8 cellular contexts compared by ENCODE assay signal in the genomic region with DNA sequence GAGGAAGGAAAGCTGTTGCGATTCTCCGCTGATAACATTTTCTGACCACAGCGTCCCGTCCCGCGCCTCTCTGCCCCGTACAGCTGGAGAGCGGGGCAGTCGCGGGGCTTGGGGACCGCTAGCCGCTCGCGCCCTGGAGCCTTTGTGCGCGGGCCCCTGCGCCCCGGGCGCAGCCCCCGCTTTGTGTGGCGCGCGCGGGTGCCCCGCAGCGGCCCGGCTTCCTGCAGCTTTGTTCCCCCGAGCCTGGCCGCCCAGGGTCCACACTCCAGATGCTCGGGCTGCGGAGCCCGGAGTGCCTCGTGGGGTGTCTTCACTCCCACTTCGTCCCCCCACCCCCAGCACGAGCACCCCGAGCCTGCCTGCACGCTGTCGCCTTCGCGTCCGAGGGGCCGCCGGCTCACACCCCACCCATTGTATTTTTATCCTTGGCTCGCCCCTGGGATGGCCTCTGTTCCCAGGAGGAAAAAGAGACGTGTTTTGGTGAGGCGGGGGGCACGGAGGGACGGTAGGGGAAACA. TPM values are rescaled to one million over a fixed set of nuclear protein-coding genes. Genes with fewer than 3 reads are reported as not detected.
DNase-seq lines count a peak whose midpoint lies in the region; ATAC-seq, FAIRE-seq and TF ChIP-seq lines count a peak whose summit lies in the region.

No MANE protein-coding gene starts in this region.

- peak overlapping the region; percentile 65 for H3K9ac ChIP-seq in mucosa of stomach (ENCODE audit: low read length)

- peak overlapping the region; percentile 74 for H3K4me3 ChIP-seq in RWPE2 (ENCODE audit: severe bottlenecking)
- peak overlapping the region; percentile 44 for H3K4me3 ChIP-seq in mucosa of stomach (ENCODE audit: low read length)

- peak; percentile 51 for FAIRE-seq in GM12892 (lab: Jason Lieb, UNC)

- TF ChIP-seq CTCF in RWPE2 (IDR thresholded peaks at IDR 0.05; ENCODE audit: poor library complexity, severe bottlenecking) = no peak

- POLR2A ChIA-PET in HEK293T (lab: Yijun Ruan, JAX) = interaction anchor here (0.6 to 3.4 kb wide), 33 partner anchors 8 to 314 kb away, joined by 3 to 42 read pairs (median 6); partner anchors contain the start of gene MND1

- H3K27me3 ChIP-seq in RWPE2 (ENCODE audit: insufficient read depth, poor library complexity, severe bottlenecking) (no peaks in the 10 kb centered on the region), mucosa of stomach (ENCODE audit: control insufficient read depth, insufficient read depth, low read length) (no peaks in the 10 kb centered on the region)

- DNase-seq in GM12892 (ENCODE audit: insufficient read length) (no peak), HEK293T (ENCODE audit: extremely low spot score) (peak; percentile 30), RWPE2 (ENCODE audit: low spot score) (no peak), dermis blood vessel endothelial cell (peak; percentile 19), NOMO-1 (lab: John Stamatoyannopoulos, UW; ENCODE audit: unreplicated experiment in 2 of 2) (no peak), GM19238 (ENCODE audit: insufficient read length, low spot score) (no peak), kidney tubule cell (ENCODE audit: low spot score) (no peak)

- 0 out of 2 replicates have a peak, but pooled peaks have one; percentile 21 for TF ChIP-seq POLR2A in GM12892 (IDR thresholded peaks at IDR 0.05; ENCODE audit: low read depth, low read length)

- H3K36me3 ChIP-seq in RWPE2 (ENCODE audit: low read depth) = no peaks in the 10 kb centered on the region
- no peaks in the 10 kb centered on the region for H3K36me3 ChIP-seq in mucosa of stomach (ENCODE audit: control insufficient read depth, insufficient read depth, low read length)

- peaks cover 32% of the 10 kb centered on the region for H3K4me1 ChIP-seq in RWPE2 (ENCODE audit: insufficient read depth, poor library complexity, severe bottlenecking)
- H3K4me1 ChIP-seq in mucosa of stomach (ENCODE audit: control insufficient read depth, insufficient read depth, low read length) = peaks cover 18% of the 10 kb centered on the region

- CTCF ChIA-PET in HEK293T (lab: Yijun Ruan, JAX) = interaction anchor here (0.9 to 2.5 kb wide), 4 partner anchors 19 to 319 kb away, joined by 4 to 13 read pairs (median 7); no protein-coding TSS in a partner anchor

- peak; percentile 31 for ATAC-seq in RWPE2 (ENCODE audit: low read depth)

- H3K27ac ChIP-seq in RWPE2 (ENCODE audit: poor library complexity, severe bottlenecking) = peak overlapping the region; percentile 39

- H3K9me3 ChIP-seq in RWPE2 (ENCODE audit: severe bottlenecking) = no peaks in the 10 kb centered on the region
- no peaks in the 10 kb centered on the region for H3K9me3 ChIP-seq in mucosa of stomach (ENCODE audit: control insufficient read depth, low read length)

TF ChIP-seq in HEK293T, 16 proteins besides CTCF, POLR2A, EP300 and RAD21:
- no peak for TF ChIP-seq FOXA1 (IDR thresholded peaks at IDR 0.05)
- no peak; the same call in 1 of the 2 replicates for TF ChIP-seq L3MBTL2 (conservative IDR thresholded peaks at IDR 0.05)
- TF ChIP-seq TARDBP (IDR thresholded peaks at IDR 0.05) = no peak
- no peak for TF ChIP-seq SUZ12 (IDR thresholded peaks at IDR 0.05)
- TF ChIP-seq BHLHE40 (IDR thresholded peaks at IDR 0.05; ENCODE audit: borderline replicate concordance) = no peak
- no peak for TF ChIP-seq FOXM1 (IDR thresholded peaks at IDR 0.05; ENCODE audit: borderline replicate concordance)
- no peak for TF ChIP-seq HDGF (IDR thresholded peaks at IDR 0.05; ENCODE audit: borderline replicate concordance)
- no peak for TF ChIP-seq ZNF384 (IDR thresholded peaks at IDR 0.05)
- TF ChIP-seq ELF4 (IDR thresholded peaks at IDR 0.05) = no peak
- no peak for TF ChIP-seq ARNT (IDR thresholded peaks at IDR 0.05)
- no peak for TF ChIP-seq FOXK2 (IDR thresholded peaks at IDR 0.05)
- TF ChIP-seq NFRKB (IDR thresholded peaks at IDR 0.05) = no peak
- TF ChIP-seq PKNOX1 (IDR thresholded peaks at IDR 0.05) = no peak
- no peak for TF ChIP-seq LEF1 (IDR thresholded peaks at IDR 0.05; ENCODE audit: borderline replicate concordance)
- TF ChIP-seq CTBP1 (IDR thresholded peaks at IDR 0.05; ENCODE audit: borderline replicate concordance) = no peak
- no peak for TF ChIP-seq SP1 (IDR thresholded peaks at IDR 0.05)

RNA-seq across cellular contexts. Expression of gene TMEM131L, which starts 0.5 kb away (rescaled TPM):
- polyA plus RNA-seq in GM12892 (2012; ENCODE audit: missing spikeins) = 64.2 TPM
- total RNA-seq in dermis blood vessel endothelial cell = 16.2 and 25.3 TPM in 2 replicates

Comparison
In these comparisons a context has a peak if more than half of its experiments do, and no peak if none do; other contexts are left out.
1. DNase-seq: peak in HEK293T (single experiment) and dermis blood vessel endothelial cell (single experiment); none in GM12892 (single experiment), RWPE2 (single experiment), NOMO-1 (0 of 2), GM19238 (single experiment) and kidney tubule cell (single experiment).